Comparison of ENCODE assay signal across 8 cellular contexts in the genomic region with DNA sequence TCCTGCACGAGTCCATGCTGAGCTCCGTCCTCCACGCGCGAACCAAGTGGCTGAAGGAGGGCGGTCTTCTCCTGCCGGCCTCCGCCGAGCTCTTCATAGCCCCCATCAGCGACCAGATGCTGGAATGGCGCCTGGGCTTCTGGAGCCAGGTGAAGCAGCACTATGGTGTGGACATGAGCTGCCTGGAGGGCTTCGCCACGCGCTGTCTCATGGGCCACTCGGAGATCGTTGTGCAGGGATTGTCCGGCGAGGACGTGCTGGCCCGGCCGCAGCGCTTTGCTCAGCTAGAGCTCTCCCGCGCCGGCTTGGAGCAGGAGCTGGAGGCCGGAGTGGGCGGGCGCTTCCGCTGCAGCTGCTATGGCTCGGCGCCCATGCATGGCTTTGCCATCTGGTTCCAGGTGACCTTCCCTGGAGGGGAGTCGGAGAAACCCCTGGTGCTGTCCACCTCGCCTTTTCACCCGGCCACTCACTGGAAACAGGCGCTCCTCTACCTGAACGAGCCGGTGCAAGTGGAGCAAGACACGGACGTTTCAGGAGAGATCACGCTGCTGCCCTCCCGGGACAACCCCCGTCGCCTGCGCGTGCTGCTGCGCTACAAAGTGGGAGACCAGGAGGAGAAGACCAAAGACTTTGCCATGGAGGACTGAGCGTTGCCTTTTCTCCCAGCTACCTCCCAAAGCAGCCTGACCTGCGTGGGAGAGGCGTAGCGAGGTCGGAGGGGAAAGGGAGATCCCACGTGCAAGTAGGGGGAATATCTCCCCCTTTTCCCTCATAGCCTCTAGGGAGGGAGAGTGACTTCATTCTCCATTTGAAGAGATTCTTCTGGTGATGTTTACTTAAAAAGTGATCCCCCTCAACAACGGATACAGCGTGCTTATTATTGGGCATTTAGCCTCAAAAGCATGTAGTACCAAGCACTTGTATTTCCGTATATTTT. TPM values are rescaled to one million over a fixed set of nuclear protein-coding genes. Genes with fewer than 3 reads are reported as not detected.
DNase-seq lines count a peak whose midpoint lies in the region; ATAC-seq and TF ChIP-seq lines count a peak whose summit lies in the region.

No MANE protein-coding gene starts in this region.

- peak overlapping the region; percentile 94 for H3K27ac Mint-ChIP-seq in activated CD8-positive, alpha-beta T cell treated with anti-CD3 and anti-CD28 coated beads, Interleukin-2, amount 10 ng/mL, durations not matched to agents 7 days and 5 days
- H3K27ac Mint-ChIP-seq in endothelial cell (ENCODE audit: unreplicated experiment) (no peak overlapping the region), mesothelial cell of epicardium (peak overlapping the region; percentile 94)

- peak; percentile 46 for DNase-seq in AG08395 (ENCODE audit: low spot score)
- DNase-seq in NCI-H2227 (lab: John Stamatoyannopoulos, UW; ENCODE audit: unreplicated experiment) = peak; percentile 68
- DNase-seq in activated CD8-positive, alpha-beta T cell treated with anti-CD3 and anti-CD28 coated beads, Interleukin-2, amount 10 ng/mL, durations not matched to agents 7 days and 5 days = peak; percentile 44
- DNase-seq in endothelial cell (ENCODE audit: low spot score) = peak; percentile 58
- peak; percentile 37 to 70 for DNase-seq in mesothelial cell of epicardium (ENCODE audit: low spot score in 2 of 2, unreplicated experiment in 2 of 2)
- peak; percentile 70 for DNase-seq in stimulated activated CD8-positive, alpha-beta memory T cell treated with anti-CD3 and anti-CD28 coated beads, Interleukin-4, amount 100 ng/mL, for 48 hours

- CTCF ChIA-PET in activated CD8-positive, alpha-beta T cell treated with anti-CD3 and anti-CD28 coated beads, Interleukin-2, amount 10 ng/mL, durations not matched to agents 7 days and 5 days (lab: Charles Lee) = interaction anchor here (1.2 to 1.4 kb wide), 2 partner anchors 68 to 85 kb away, joined by 3 read pairs; no protein-coding TSS in a partner anchor

- peaks cover 26% of the 10 kb centered on the region for H3K4me1 Mint-ChIP-seq in activated CD8-positive, alpha-beta T cell treated with anti-CD3 and anti-CD28 coated beads, Interleukin-2, amount 10 ng/mL, durations not matched to agents 7 days and 5 days (ENCODE audit: low read depth)
- H3K4me1 Mint-ChIP-seq in endothelial cell (ENCODE audit: unreplicated experiment) (peaks cover 9% of the 10 kb centered on the region), mesothelial cell of epicardium (peaks cover 20% of the 10 kb centered on the region)

- peaks cover 27% of the 10 kb centered on the region for H3K36me3 Mint-ChIP-seq in activated CD8-positive, alpha-beta T cell treated with anti-CD3 and anti-CD28 coated beads, Interleukin-2, amount 10 ng/mL, durations not matched to agents 7 days and 5 days (ENCODE audit: low read depth)
- H3K36me3 Mint-ChIP-seq in endothelial cell (ENCODE audit: low read depth, unreplicated experiment) (no peaks in the 10 kb centered on the region), mesothelial cell of epicardium (peaks cover 6% of the 10 kb centered on the region)

- H3K27me3 Mint-ChIP-seq in activated CD8-positive, alpha-beta T cell treated with anti-CD3 and anti-CD28 coated beads, Interleukin-2, amount 10 ng/mL, durations not matched to agents 7 days and 5 days (ENCODE audit: low read depth) = no peaks in the 10 kb centered on the region
- H3K27me3 Mint-ChIP-seq in endothelial cell (ENCODE audit: unreplicated experiment) (peaks cover 14% of the 10 kb centered on the region), mesothelial cell of epicardium (ENCODE audit: low read depth) (no peaks in the 10 kb centered on the region)

- peak; percentile 53 for ATAC-seq in GM18861 (IDR thresholded peaks at IDR 0.05; ENCODE audit: unreplicated experiment)
- ATAC-seq in HG03060 (IDR thresholded peaks at IDR 0.05; ENCODE audit: low read depth, unreplicated experiment) = peak; percentile 32
- ATAC-seq in activated CD8-positive, alpha-beta T cell treated with anti-CD3 and anti-CD28 coated beads, Interleukin-2, amount 10 ng/mL, durations not matched to agents 7 days and 5 days = peak; percentile 54

- H3K9me3 Mint-ChIP-seq in activated CD8-positive, alpha-beta T cell treated with anti-CD3 and anti-CD28 coated beads, Interleukin-2, amount 10 ng/mL, durations not matched to agents 7 days and 5 days (ENCODE audit: insufficient read depth) = peaks cover 4% of the 10 kb centered on the region
- H3K9me3 Mint-ChIP-seq in endothelial cell (ENCODE audit: unreplicated experiment) (no peaks in the 10 kb centered on the region), mesothelial cell of epicardium (no peaks in the 10 kb centered on the region)

- H3K4me3 Mint-ChIP-seq in activated CD8-positive, alpha-beta T cell treated with anti-CD3 and anti-CD28 coated beads, Interleukin-2, amount 10 ng/mL, durations not matched to agents 7 days and 5 days = peak overlapping the region; percentile 93
- H3K4me3 Mint-ChIP-seq in endothelial cell (ENCODE audit: unreplicated experiment) (peak overlapping the region; percentile 95), mesothelial cell of epicardium (peak overlapping the region; percentile 96)

- POLR2A ChIA-PET in activated CD8-positive, alpha-beta T cell treated with anti-CD3 and anti-CD28 coated beads, Interleukin-2, amount 10 ng/mL, durations not matched to agents 7 days and 5 days (lab: Charles Lee) = interaction anchor here (0.6 to 1.3 kb wide), 3 partner anchors 12 to 467 kb away, joined by 3 to 6 read pairs (median 3); no protein-coding TSS in a partner anchor

- TF ChIP-seq CTCF in endothelial cell (IDR thresholded peaks at IDR 0.05; ENCODE audit: unreplicated experiment) (no peak), mesothelial cell of epicardium (IDR thresholded peaks at IDR 0.05; ENCODE audit: unreplicated experiment) (no peak)

RNA-seq across cellular contexts. Expression of a gene that starts 1.0 kb away (rescaled TPM):
- 10 to 100 TPM; 17.5 to 19.2 TPM for total RNA-seq in activated CD8-positive, alpha-beta T cell treated with anti-CD3 and anti-CD28 coated beads, Interleukin-2, amount 10 ng/mL, durations not matched to agents 7 days and 5 days
- total RNA-seq in endothelial cell (ENCODE audit: unreplicated experiment) (14.0 TPM), mesothelial cell of epicardium (21.1 to 23.1 TPM (median 22.3 TPM) in 3 replicates)

Comparison
In these comparisons a context has a peak if more than half of its experiments do, and no peak if none do; other contexts are left out.
1. Peak in every context shown above with its lines: DNase-seq and ATAC-seq.